8 cellular contexts compared by ENCODE assay signal in genomic region chr9:39078621-39079256, GRCh38.
DNase-seq lines count a peak whose midpoint lies in the region; ATAC-seq and TF ChIP-seq lines count a peak whose summit lies in the region.
"Not testable (repeated sequence)": the region's sequence is repeated elsewhere in the genome, so short reads cannot be mapped to it uniquely, and the experiment has no call there.

No MANE protein-coding gene starts in this region.

- not testable (repeated sequence) for H3K9me3 ChIP-seq in left ventricle myocardium inferior (replicated peaks); right lobe of liver; upper lobe of left lung

- H3K27ac Mint-ChIP-seq in WTC11: not testable (repeated sequence)

- H3K36me3 ChIP-seq in left ventricle myocardium inferior, right lobe of liver, upper lobe of left lung: not testable (repeated sequence)

- not testable (repeated sequence) for H3K27me3 ChIP-seq in left ventricle myocardium inferior (ENCODE audit: low read depth); right lobe of liver; upper lobe of left lung

- intact Hi-C loops in left ventricle myocardium inferior (cut with micrococcal nuclease); right lobe of liver (cut with DNase I); posterior cingulate gyrus (cut with DNase I): not testable (repeated sequence)

- DNase-seq in HK-2 (ENCODE audit: unreplicated experiment): peak; percentile 21
- DNase-seq in WTC11 (ENCODE audit: low spot score): peak; percentile 83
- peak; percentile 61 for DNase-seq in dermis blood vessel endothelial cell
- DNase-seq in left ventricle myocardium inferior: peak; percentile 20
- peak in 2 of 3 donors; percentile 25 to 53 for DNase-seq in right lobe of liver
- peak in 6 of 10 donors; percentile 22 to 89 (median 34) for DNase-seq in posterior cingulate gyrus
- peak; percentile 47 to 89 for DNase-seq in upper lobe of left lung

- TF ChIP-seq EP300 in upper lobe of left lung (IDR thresholded peaks at IDR 0.05): not testable (repeated sequence)

- H3K4me1 Mint-ChIP-seq in WTC11: peaks cover 14% of the 10 kb centered on the region

- TF ChIP-seq POLR2A in right lobe of liver (IDR thresholded peaks at IDR 0.05); upper lobe of left lung (IDR thresholded peaks at IDR 0.05): not testable (repeated sequence)

- peak; percentile 71 for ATAC-seq in GM18907 (IDR thresholded peaks at IDR 0.05; ENCODE audit: unreplicated experiment)
- ATAC-seq in WTC11: peak; percentile 100
- ATAC-seq in right lobe of liver: peak; percentile 56 to 77 (median 72)
- peak; percentile 56 to 58 for ATAC-seq in upper lobe of left lung (ENCODE audit: low FRiP score in 2 of 2)

- not testable (repeated sequence) for H3K27me3 Mint-ChIP-seq in WTC11 (ENCODE audit: low read depth)

- not testable (repeated sequence) for H3K9me3 Mint-ChIP-seq in WTC11

- POLR2A ChIA-PET in WTC11 (lab: Charles Lee): not testable (repeated sequence)

- not testable (repeated sequence) for TF ChIP-seq CTCF in WTC11 (IDR thresholded peaks at IDR 0.05); upper lobe of left lung (IDR thresholded peaks at IDR 0.05)
- TF ChIP-seq CTCF in left ventricle myocardium inferior (IDR thresholded peaks at IDR 0.05; ENCODE audit: borderline replicate concordance): peak; percentile 56
- TF ChIP-seq CTCF in right lobe of liver (IDR thresholded peaks at IDR 0.05): peak in 1 of 4 donors; percentile 13

- H3K4me3 ChIP-seq in left ventricle myocardium inferior (peak overlapping the region; percentile 52), upper lobe of left lung (peak overlapping the region in 1 of 4 donors; percentile 16)
- not testable (repeated sequence) for H3K4me3 ChIP-seq in right lobe of liver

- not testable (repeated sequence) for H3K36me3 Mint-ChIP-seq in WTC11

- not testable (repeated sequence) for H3K27ac ChIP-seq in left ventricle myocardium inferior (replicated peaks); right lobe of liver; upper lobe of left lung

- peak overlapping the region; percentile 71 for H3K4me3 Mint-ChIP-seq in WTC11

- H3K4me1 ChIP-seq in left ventricle myocardium inferior, right lobe of liver, upper lobe of left lung: not testable (repeated sequence)

- CTCF ChIA-PET in WTC11 (lab: Charles Lee): interaction anchor here (1.2 kb wide), 1 partner anchor 352 kb away, joined by 3 read pairs; no protein-coding TSS in a partner anchor

- 9% methylated on average over 26 of the region's 49 CpGs for WGBS in right lobe of liver (ENCODE audit: insufficient coverage, low coverage, low lambda C conversion rate, missing lambda C conversion rate)
- 11 to 14% methylated on average over 24 to 36 of the region's 49 CpGs for whole genome bisulfite sequencing in upper lobe of left lung, 2 donors

TF ChIP-seq in WTC11, 78 proteins besides CTCF, POLR2A, EP300 and RAD21:
- peak; percentile 43 for TF ChIP-seq USF2 (CRISPR knock-in tag; IDR thresholded peaks at IDR 0.05)

Comparison
In these comparisons a context has a peak if more than half of its experiments do, and no peak if none do; other contexts are left out.
1. DNase-seq: peak in every context shown above with its lines; median percentile 83 in WTC11; 68 in upper lobe of left lung; 61 in dermis blood vessel endothelial cell; 39 in right lobe of liver; 34 in posterior cingulate gyrus; 21 in HK-2; 20 in left ventricle myocardium inferior.